ENCODE assay signal across 10 cellular contexts in the genomic region with DNA sequence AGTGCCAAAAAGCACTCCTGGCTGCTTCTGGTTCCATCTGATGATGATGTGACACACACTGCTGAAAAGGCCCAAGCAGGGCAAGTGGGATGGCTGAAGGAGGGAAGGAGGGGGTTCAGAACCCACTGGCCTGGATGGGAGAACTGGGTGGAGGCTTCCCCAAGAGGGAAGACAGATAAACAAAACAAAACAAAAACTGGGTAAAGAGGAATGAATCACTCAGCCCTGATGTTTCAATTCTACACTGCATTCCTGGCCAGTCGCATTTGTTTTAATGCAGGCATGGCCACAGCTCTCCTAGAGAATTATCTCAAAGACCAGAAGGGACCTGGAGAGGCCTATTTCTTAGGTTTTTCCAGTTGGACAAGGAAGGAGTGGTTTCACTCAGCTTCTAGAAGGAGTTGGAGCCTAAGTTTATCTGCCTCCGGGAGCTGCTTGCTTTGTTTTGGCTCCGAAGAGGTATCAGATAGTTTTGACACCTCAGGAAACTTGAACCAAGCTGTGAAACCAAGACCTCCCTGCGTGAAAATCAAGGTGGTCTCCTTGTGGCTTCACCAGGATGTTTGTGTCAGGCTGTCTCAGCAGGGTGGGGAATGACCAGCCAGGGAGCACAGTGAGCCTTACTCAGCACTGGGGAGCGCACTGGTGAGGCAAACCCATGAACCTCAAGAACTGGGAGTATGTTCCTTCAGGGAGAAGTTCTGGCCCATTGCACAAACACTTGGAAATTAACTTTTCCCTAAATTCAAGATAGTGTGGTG. TPM values are rescaled to one million over a fixed set of nuclear protein-coding genes. Genes with fewer than 3 reads are reported as not detected.
A peak's percentile ranks its signal among the peaks of the same experiment; 100 is the strongest.
DNase-seq lines count a peak whose midpoint lies in the region; ATAC-seq and TF ChIP-seq lines count a peak whose summit lies in the region.
"Had no signal": no experiment of that assay in that cellular context is flagged by ENCODE, and none has a peak within 500 bp of the region (broad histone marks: within the 10 kb centered on the region; RNA-seq: fewer than 3 reads in every experiment).

No MANE protein-coding gene starts in this region.

- H3K4me1 Mint-ChIP-seq in endothelial cell (ENCODE audit: unreplicated experiment): no peaks in the 10 kb centered on the region
- peaks cover 33 to 34% of the 10 kb centered on the region in 2 donors for H3K4me1 Mint-ChIP-seq in natural killer cell treated with Interleukin-12 subunit alpha and Interleukin-12 subunit beta and Interleukin-15 and Interleukin-18, amount 100 ng/mL, for 72 hours (ENCODE audit: low read depth in 2 of 2)

- peak; percentile 65 to 69 for ATAC-seq in natural killer cell treated with Interleukin-12 subunit alpha and Interleukin-12 subunit beta and Interleukin-15 and Interleukin-18, amount 100 ng/mL, for 72 hours
- no peak for ATAC-seq in GM19324 (IDR thresholded peaks at IDR 0.05; ENCODE audit: low FRiP score, unreplicated experiment)

- DNase-seq in AG20443 (ENCODE audit: low spot score): peak; percentile 78
- peak; percentile 80 for DNase-seq in OCI-M2 (lab: John Stamatoyannopoulos, UW; ENCODE audit: unreplicated experiment)
- no peak for DNase-seq in endothelial cell (ENCODE audit: low spot score)
- DNase-seq in natural killer cell treated with Interleukin-12 subunit alpha and Interleukin-12 subunit beta and Interleukin-15 and Interleukin-18, amount 100 ng/mL, for 72 hours (ENCODE audit: low spot score): no peak
- no peak for DNase-seq in HPDE6-E6E7 (ENCODE audit: extremely low spot score)
- no peak for DNase-seq in NCI-H2081 treated with DMSO at 0.1 percent for 48 hours (lab: John Stamatoyannopoulos, UW)
- DNase-seq in GM10266 (ENCODE audit: extremely low spot score): no peak
- DNase-seq: hippocampal formation had no signal

- peaks cover 2% of the 10 kb centered on the region for H3K27me3 Mint-ChIP-seq in endothelial cell (ENCODE audit: unreplicated experiment)
- no peaks in the 10 kb centered on the region for H3K27me3 Mint-ChIP-seq in natural killer cell treated with Interleukin-12 subunit alpha and Interleukin-12 subunit beta and Interleukin-15 and Interleukin-18, amount 100 ng/mL, for 72 hours

- TF ChIP-seq CTCF in endothelial cell (IDR thresholded peaks at IDR 0.05; ENCODE audit: unreplicated experiment) (no peak), GM10266 (IDR thresholded peaks at IDR 0.05; ENCODE audit: control insufficient read depth, insufficient read depth, low read depth, missing control alignments) (no peak)

- H3K27ac Mint-ChIP-seq in endothelial cell (ENCODE audit: unreplicated experiment): no peak overlapping the region
- peak overlapping the region; percentile 74 to 82 for H3K27ac Mint-ChIP-seq in natural killer cell treated with Interleukin-12 subunit alpha and Interleukin-12 subunit beta and Interleukin-15 and Interleukin-18, amount 100 ng/mL, for 72 hours
- H3K27ac Mint-ChIP-seq: activated T-helper 1 cell treated with anti-CD3 and anti-CD28 coated beads, Interleukin-12 subunit alpha, Interleukin-12 subunit beta, Interleukin-2, Interleukin-4 antibody, amounts not matched to agents 30 ng/mL and 10 ng/mL and 1 ng/mL, durations not matched to agents 14 hours and 24 hours and 36 hours had no signal

- H3K36me3 Mint-ChIP-seq in endothelial cell (ENCODE audit: low read depth, unreplicated experiment): peaks cover 42% of the 10 kb centered on the region
- peaks cover 25% of the 10 kb centered on the region for H3K36me3 Mint-ChIP-seq in natural killer cell treated with Interleukin-12 subunit alpha and Interleukin-12 subunit beta and Interleukin-15 and Interleukin-18, amount 100 ng/mL, for 72 hours

- peak overlapping the region; percentile 59 for H3K4me3 Mint-ChIP-seq in endothelial cell (ENCODE audit: unreplicated experiment)
- H3K4me3 Mint-ChIP-seq in natural killer cell treated with Interleukin-12 subunit alpha and Interleukin-12 subunit beta and Interleukin-15 and Interleukin-18, amount 100 ng/mL, for 72 hours: peak overlapping the region; percentile 82
- H3K4me3 Mint-ChIP-seq: activated T-helper 1 cell treated with anti-CD3 and anti-CD28 coated beads, Interleukin-12 subunit alpha, Interleukin-12 subunit beta, Interleukin-2, Interleukin-4 antibody, amounts not matched to agents 30 ng/mL and 10 ng/mL and 1 ng/mL, durations not matched to agents 14 hours and 24 hours and 36 hours had no signal

- H3K9me3 Mint-ChIP-seq in endothelial cell (ENCODE audit: unreplicated experiment): no peaks in the 10 kb centered on the region
- H3K9me3 Mint-ChIP-seq in natural killer cell treated with Interleukin-12 subunit alpha and Interleukin-12 subunit beta and Interleukin-15 and Interleukin-18, amount 100 ng/mL, for 72 hours: no peaks in the 10 kb centered on the region
- H3K9me3 Mint-ChIP-seq: activated T-helper 1 cell treated with anti-CD3 and anti-CD28 coated beads, Interleukin-12 subunit alpha, Interleukin-12 subunit beta, Interleukin-2, Interleukin-4 antibody, amounts not matched to agents 30 ng/mL and 10 ng/mL and 1 ng/mL, durations not matched to agents 14 hours and 24 hours and 36 hours had no signal

RNA-seq across cellular contexts. Expression of gene TTPAL, which starts 16.1 kb away (rescaled TPM):
- total RNA-seq in endothelial cell (ENCODE audit: unreplicated experiment): 10.3 TPM
- 10 to 100 TPM; 19.7 to 36.1 TPM for total RNA-seq in natural killer cell treated with Interleukin-12 subunit alpha and Interleukin-12 subunit beta and Interleukin-15 and Interleukin-18, amount 100 ng/mL, for 72 hours

RNA-seq across cellular contexts. Expression of gene SERINC3, which starts 30.1 kb away (rescaled TPM):
- 82.8 TPM for total RNA-seq in endothelial cell (ENCODE audit: unreplicated experiment)
- total RNA-seq in natural killer cell treated with Interleukin-12 subunit alpha and Interleukin-12 subunit beta and Interleukin-15 and Interleukin-18, amount 100 ng/mL, for 72 hours: 10 to 100 TPM; 46.7 to 83.8 TPM

Comparison
In these comparisons a context has a peak if more than half of its experiments do, and no peak if none do; other contexts are left out.
1. DNase-seq: peak in AG20443 (single experiment) and OCI-M2 (single experiment); none in endothelial cell (single experiment), natural killer cell treated with Interleukin-12 subunit alpha and Interleukin-12 subunit beta and Interleukin-15 and Interleukin-18, amount 100 ng/mL, for 72 hours (single experiment), HPDE6-E6E7 (single experiment), NCI-H2081 treated with DMSO at 0.1 percent for 48 hours (single experiment) and GM10266 (single experiment).